ENCODE assay signal across 20 cellular contexts in genomic region chr2:200337621-200338020, GRCh38. TPM values are rescaled to one million over a fixed set of nuclear protein-coding genes. Genes with fewer than 3 reads are reported as not detected.
DNase-seq lines count a peak whose midpoint lies in the region; ATAC-seq and TF ChIP-seq lines count a peak whose summit lies in the region.
"Had no signal": no experiment of that assay in that cellular context is flagged by ENCODE, and none has a peak within 500 bp of the region (broad histone marks: within the 10 kb centered on the region; RNA-seq: fewer than 3 reads in every experiment).

No MANE protein-coding gene starts in this region.

- peaks cover 40% of the 10 kb centered on the region for H3K4me1 ChIP-seq in Caco-2
- H3K4me1 ChIP-seq in RWPE2 (ENCODE audit: insufficient read depth, poor library complexity, severe bottlenecking) = peaks cover 26% of the 10 kb centered on the region
- H3K4me1 ChIP-seq in heart right ventricle = peaks cover 3 to 59% (median 43%) of the 10 kb centered on the region in 9 donors

- H3K4me3 ChIP-seq in Caco-2 (ENCODE audit: low read depth, low read length) (no peak overlapping the region), RWPE2 (ENCODE audit: severe bottlenecking) (no peak overlapping the region), heart right ventricle (no peak overlapping the region)
- H3K4me3 ChIP-seq: PC-9 had no signal

- H3K4me1 Mint-ChIP-seq in Caco-2 (ENCODE audit: low read depth, unreplicated experiment) (peaks cover 54% of the 10 kb centered on the region), nephron (peaks cover 57% of the 10 kb centered on the region)
- peaks cover 11% of the 10 kb centered on the region for H3K4me1 Mint-ChIP-seq in activated naive CD4-positive, alpha-beta T cell treated with anti-CD3 and anti-CD28 coated beads, Interleukin-2, amount 10 ng/mL, durations not matched to agents 7 days and 5 days

- peaks cover 4% of the 10 kb centered on the region for H3K36me3 ChIP-seq in Caco-2 (ENCODE audit: control insufficient read depth, insufficient read depth, low read length)
- H3K36me3 ChIP-seq in RWPE2 (ENCODE audit: low read depth) = peaks cover 5% of the 10 kb centered on the region; the same call in 1 of the 2 replicates
- no peaks in the 10 kb centered on the region for H3K36me3 ChIP-seq in heart right ventricle

- intact Hi-C loops in Caco-2 (cut with micrococcal nuclease; ENCODE audit: unreplicated experiment) (no loop called here), heart right ventricle (cut with DNase I) (no loop called here)

- no peak for DNase-seq in Caco-2
- DNase-seq in RWPE2 (ENCODE audit: low spot score) = no peak
- no peak for DNase-seq in heart right ventricle
- no peak for DNase-seq in NCI-H748 (lab: John Stamatoyannopoulos, UW; ENCODE audit: unreplicated experiment)
- no peak for DNase-seq in mesenteric fat pad (ENCODE audit: low spot score)
- DNase-seq in activated naive CD4-positive, alpha-beta T cell treated with anti-CD3 and anti-CD28 coated beads, Interleukin-2, amount 10 ng/mL, durations not matched to agents 7 days and 5 days = no peak
- DNase-seq: activated naive CD8-positive, alpha-beta T cell treated with anti-CD3 and anti-CD28 coated beads for 36 hours; activated T-cell treated with anti-CD3 and anti-CD28 coated beads, Interleukin-2, amount 50 U/mL, for 48 hours; HCEC 1CT; mammary epithelial cell; natural killer cell; NCI-H1694; NCI-H82; PC-9; stimulated activated CD4-positive, alpha-beta T cell treated with anti-CD3 and anti-CD28 coated beads, Interleukin-4, amount 100 ng/mL, for 4 hours; T1000 had no signal

- ATAC-seq in RWPE2 (ENCODE audit: low read depth) (no peak), heart right ventricle (peak in 6 of 8 donors; percentile 26 to 73 (median 60)), GM18498 (IDR thresholded peaks at IDR 0.05; ENCODE audit: unreplicated experiment) (no peak)
- ATAC-seq: activated CD4-positive, CD25-positive, alpha-beta regulatory T cell treated with anti-CD3 and anti-CD28 coated beads, Interleukin-2, amount 50 U/mL, for 24 hours; natural killer cell had no signal

- H3K27me3 Mint-ChIP-seq in Caco-2 (ENCODE audit: insufficient read depth, unreplicated experiment) (no peaks in the 10 kb centered on the region), nephron (ENCODE audit: low read depth) (no peaks in the 10 kb centered on the region)
- no peaks in the 10 kb centered on the region for H3K27me3 Mint-ChIP-seq in activated naive CD4-positive, alpha-beta T cell treated with anti-CD3 and anti-CD28 coated beads, Interleukin-2, amount 10 ng/mL, durations not matched to agents 7 days and 5 days
- H3K27me3 Mint-ChIP-seq: activated naive CD8-positive, alpha-beta T cell treated with anti-CD3 and anti-CD28 coated beads for 36 hours had no signal

- POLR2A ChIA-PET in Caco-2 (lab: Charles Lee) = no interaction called here

- H3K27ac Mint-ChIP-seq in Caco-2 (ENCODE audit: unreplicated experiment) (peak overlapping the region; percentile 61), nephron (peak overlapping the region; percentile 73 to 86 (median 80))
- H3K27ac Mint-ChIP-seq in activated naive CD4-positive, alpha-beta T cell treated with anti-CD3 and anti-CD28 coated beads, Interleukin-2, amount 10 ng/mL, durations not matched to agents 7 days and 5 days = no peak overlapping the region
- H3K27ac Mint-ChIP-seq: activated naive CD8-positive, alpha-beta T cell treated with anti-CD3 and anti-CD28 coated beads for 36 hours; CD14-positive monocyte; natural killer cell had no signal

- peak overlapping the region; percentile 27 for H3K27ac ChIP-seq in RWPE2 (ENCODE audit: poor library complexity, severe bottlenecking)
- peak overlapping the region in 4 of 10 donors; percentile 12 to 49 (median 23) for H3K27ac ChIP-seq in heart right ventricle
- H3K27ac ChIP-seq: PC-9 had no signal

- no peaks in the 10 kb centered on the region for H3K9me3 ChIP-seq in Caco-2
- H3K9me3 ChIP-seq in RWPE2 (ENCODE audit: severe bottlenecking) = no peaks in the 10 kb centered on the region
- peaks cover 0 to 6% (median 0%) of the 10 kb centered on the region in 11 donors for H3K9me3 ChIP-seq in heart right ventricle

- BruUV-seq in Caco-2 (replicated peaks; lab: Mats Ljungman, UMichigan) = no TSS peak

- no peak overlapping the region for H3K4me3 Mint-ChIP-seq in Caco-2 (ENCODE audit: unreplicated experiment)
- peak overlapping the region in 1 of 3 experiments; percentile 14 for H3K4me3 Mint-ChIP-seq in nephron
- no peak overlapping the region for H3K4me3 Mint-ChIP-seq in activated naive CD4-positive, alpha-beta T cell treated with anti-CD3 and anti-CD28 coated beads, Interleukin-2, amount 10 ng/mL, durations not matched to agents 7 days and 5 days
- H3K4me3 Mint-ChIP-seq: activated naive CD8-positive, alpha-beta T cell treated with anti-CD3 and anti-CD28 coated beads for 36 hours; CD14-positive monocyte; natural killer cell had no signal

- H3K27me3 ChIP-seq in Caco-2 (replicated peaks; ENCODE audit: control insufficient read depth, insufficient read depth, low read length) (no peaks in the 10 kb centered on the region), RWPE2 (ENCODE audit: insufficient read depth, poor library complexity, severe bottlenecking) (no peaks in the 10 kb centered on the region), heart right ventricle (no peaks in the 10 kb centered on the region)

- WGBS in heart right ventricle, 2 donors = 68 to 72% methylated on average over 2 of the region's 2 CpGs

- CTCF ChIA-PET in Caco-2 (lab: Charles Lee) = no interaction called here
- CTCF ChIA-PET in activated naive CD4-positive, alpha-beta T cell treated with anti-CD3 and anti-CD28 coated beads, Interleukin-2, amount 10 ng/mL, durations not matched to agents 7 days and 5 days (lab: Charles Lee) = interaction anchor here (1.1 to 1.4 kb wide), 2 partner anchors 134 to 352 kb away, joined by 3 to 4 read pairs; no protein-coding TSS in a partner anchor

- no peaks in the 10 kb centered on the region for H3K9me3 Mint-ChIP-seq in Caco-2 (ENCODE audit: unreplicated experiment)
- peaks cover 3% of the 10 kb centered on the region for H3K9me3 Mint-ChIP-seq in nephron
- no peaks in the 10 kb centered on the region for H3K9me3 Mint-ChIP-seq in activated naive CD4-positive, alpha-beta T cell treated with anti-CD3 and anti-CD28 coated beads, Interleukin-2, amount 10 ng/mL, durations not matched to agents 7 days and 5 days
- H3K9me3 Mint-ChIP-seq: activated naive CD8-positive, alpha-beta T cell treated with anti-CD3 and anti-CD28 coated beads for 36 hours; natural killer cell had no signal

- no peak for TF ChIP-seq CTCF in Caco-2 (IDR thresholded peaks at IDR 0.05; ENCODE audit: insufficient read depth in 1 of 2, low read depth in 1 of 2, low read length in 1 of 2, severe bottlenecking in 1 of 2, unreplicated experiment in 1 of 2)
- no peak for TF ChIP-seq CTCF in RWPE2 (IDR thresholded peaks at IDR 0.05; ENCODE audit: poor library complexity, severe bottlenecking)
- no peak for TF ChIP-seq CTCF in heart right ventricle (IDR thresholded peaks at IDR 0.05)
- no peak for TF ChIP-seq CTCF in nephron (IDR thresholded peaks at IDR 0.05; ENCODE audit: unreplicated experiment in 3 of 3)

- H3K36me3 Mint-ChIP-seq in Caco-2 (ENCODE audit: insufficient read depth, unreplicated experiment) (peaks cover 49% of the 10 kb centered on the region), nephron (ENCODE audit: low read depth) (peaks cover 26% of the 10 kb centered on the region)
- peaks cover 1% of the 10 kb centered on the region for H3K36me3 Mint-ChIP-seq in activated naive CD4-positive, alpha-beta T cell treated with anti-CD3 and anti-CD28 coated beads, Interleukin-2, amount 10 ng/mL, durations not matched to agents 7 days and 5 days
- H3K36me3 Mint-ChIP-seq: activated naive CD8-positive, alpha-beta T cell treated with anti-CD3 and anti-CD28 coated beads for 36 hours; CD14-positive monocyte; natural killer cell had no signal

RNA-seq across cellular contexts. Expression of gene SPATS2L, which starts 31.1 kb away (rescaled TPM):
- total RNA-seq in Caco-2 (2022) (189 and 196 TPM in 2 replicates), heart right ventricle (100 to 1,000 TPM in 2 of 10 donors, 10 to 100 TPM in 8; 48.4 to 104 (median 73.5) TPM), mesenteric fat pad (81.3 TPM)
- polyA plus RNA-seq in heart right ventricle = 10 to 100 TPM; 23.4 to 74.2 TPM

Comparison
In these comparisons a context has a peak if more than half of its experiments do, and no peak if none do; other contexts are left out.
1. ATAC-seq: peak in heart right ventricle (6 of 8); none in RWPE2 (single experiment) and GM18498 (single experiment).